Comparison of ENCODE assay signal across 24 cellular contexts in the genomic region with DNA sequence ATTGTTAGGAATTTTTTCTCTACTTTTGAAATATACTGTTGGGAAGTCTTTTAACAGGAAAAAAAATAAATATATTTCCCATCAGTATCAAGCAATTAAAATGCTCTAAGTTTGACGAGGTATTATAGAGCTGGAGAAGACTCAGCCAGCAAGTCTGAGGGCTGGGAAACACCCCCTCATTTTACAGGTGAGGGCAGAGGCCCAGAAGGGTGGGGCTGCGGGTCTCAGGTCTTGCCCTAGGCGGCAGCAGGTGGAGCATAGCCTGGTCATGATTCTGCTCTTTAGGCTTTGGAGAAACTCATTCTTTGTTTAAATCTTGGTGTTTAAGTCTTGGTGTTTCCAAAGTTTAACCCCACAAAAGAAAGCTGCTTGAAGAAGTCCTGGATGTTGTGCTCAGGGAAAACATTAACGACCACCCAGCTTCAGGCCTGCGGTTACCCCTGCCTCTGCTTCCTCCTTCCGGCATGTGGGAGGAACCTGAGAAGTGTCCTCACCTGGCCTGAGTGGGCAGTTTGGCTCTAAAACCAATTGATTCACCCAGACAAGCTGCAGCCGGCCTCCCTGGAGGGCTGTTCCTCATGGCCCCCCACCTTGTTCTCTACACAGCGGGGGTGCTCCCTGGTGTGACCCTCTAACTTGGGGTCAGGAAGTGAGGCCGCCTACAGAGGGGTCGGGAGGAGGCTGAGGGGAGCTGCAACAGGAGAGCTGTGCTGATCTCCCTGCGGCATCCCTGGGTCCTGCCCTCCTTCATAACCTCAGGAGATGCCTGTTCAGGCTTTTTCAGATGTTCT. TPM values are rescaled to one million over a fixed set of nuclear protein-coding genes. Genes with fewer than 3 reads are reported as not detected.
"Had no signal": no experiment of that assay in that cellular context is flagged by ENCODE, and none has a peak within 500 bp of the region (broad histone marks: within the 10 kb centered on the region; RNA-seq: fewer than 3 reads in every experiment).

No MANE protein-coding gene starts in this region.

- H3K4me2 ChIP-seq: SK-N-SH had no signal

- H3K27ac ChIP-seq: RWPE1 had no signal

- H3K36me3 Mint-ChIP-seq: T-cell had no signal

- H3K27me3 Mint-ChIP-seq: T-cell had no signal

- H3K27ac Mint-ChIP-seq: T-cell had no signal

- FAIRE-seq: HTR-8/SVneo, RCC 7860 had no signal

- H3K9ac ChIP-seq: SK-N-SH had no signal

- DNase-seq: Karpas-422, KG1, MM.1S, NCI-H1048, NCI-H1105 treated with DMSO at 0.1 percent for 48 hours, NCI-H1417 treated with DMSO at 0.1 percent for 48 hours, NCI-H146, NCI-H1694 treated with DMSO at 0.1 percent for 48 hours, NCI-H2029, NCI-H2081 treated with DMSO at 0.1 percent for 48 hours, NCI-H2171, NCI-H226, NCI-H446, NCI-H510A, NCI-H524 treated with DMSO at 0.1 percent for 48 hours, NCI-H69, NCI-H774, SHP77, SK-N-SH, SW 1271, T-cell had no signal

- ATAC-seq: T-cell had no signal

- H3K4me3 Mint-ChIP-seq: T-cell had no signal

- H3K4me1 Mint-ChIP-seq: T-cell had no signal

- H3K9me3 Mint-ChIP-seq: T-cell had no signal

- H3K9me3 ChIP-seq: SK-N-SH had no signal

- H3K9me2 ChIP-seq: SK-N-SH had no signal

RNA-seq across cellular contexts. Expression of a gene that starts 41.7 kb away (rescaled TPM):
- total RNA-seq: T-cell had no signal
